Comparison of ENCODE assay signal across 8 cellular contexts in the genomic region with DNA sequence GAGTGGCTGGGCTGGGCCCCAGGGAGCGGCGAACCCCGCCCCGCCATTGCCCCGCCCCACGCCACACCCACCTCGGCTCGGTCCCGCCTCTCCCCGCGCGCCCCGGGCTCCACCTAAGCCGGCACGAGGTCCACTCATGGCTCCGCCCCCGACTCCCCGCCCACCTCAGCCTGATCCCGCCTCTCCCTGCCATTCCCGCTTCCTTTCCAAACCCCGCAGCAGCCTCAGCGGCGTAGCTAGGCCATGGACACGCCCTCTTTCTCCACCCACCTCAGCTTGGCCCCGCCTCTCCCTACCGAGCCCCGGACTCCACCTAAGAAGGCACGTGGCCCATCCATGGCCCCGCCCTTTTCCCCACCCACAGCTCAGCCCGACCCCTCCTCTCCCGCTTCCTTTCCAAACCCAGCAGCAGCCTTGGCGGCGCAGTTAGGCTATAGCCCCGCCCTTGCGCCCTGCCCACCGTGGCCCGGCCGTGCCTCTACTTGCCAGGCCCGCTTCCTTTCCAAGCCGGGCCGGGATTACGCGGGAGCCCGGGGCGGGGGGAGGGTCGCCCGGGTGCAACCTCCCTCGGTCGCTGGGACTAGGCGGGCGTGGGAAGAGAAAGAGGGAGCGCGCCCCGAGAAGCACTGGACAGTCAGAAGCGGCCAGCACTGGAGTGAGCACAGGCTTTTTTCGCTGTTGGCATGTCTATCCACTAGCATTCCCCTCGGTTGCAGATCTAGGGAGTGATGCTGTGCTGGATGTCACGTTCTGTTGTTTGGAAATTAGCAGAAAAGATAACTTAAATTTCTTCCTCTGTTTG.
DNase-seq lines count a peak whose midpoint lies in the region; ATAC-seq, FAIRE-seq and TF ChIP-seq lines count a peak whose summit lies in the region.

A gene with protein sequence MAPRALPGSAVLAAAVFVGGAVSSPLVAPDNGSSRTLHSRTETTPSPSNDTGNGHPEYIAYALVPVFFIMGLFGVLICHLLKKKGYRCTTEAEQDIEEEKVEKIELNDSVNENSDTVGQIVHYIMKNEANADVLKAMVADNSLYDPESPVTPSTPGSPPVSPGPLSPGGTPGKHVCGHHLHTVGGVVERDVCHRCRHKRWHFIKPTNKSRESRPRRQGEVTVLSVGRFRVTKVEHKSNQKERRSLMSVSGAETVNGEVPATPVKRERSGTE (minus strand): TSS at position 4 of the 802 bp plus-strand sequence. CDS start 89 bp downstream, outside the sequence.

- FAIRE-seq in A204.1 (lab: Jason Lieb, UNC), result peak; percentile 98

- H3K4me3 ChIP-seq in iPS-11a (ENCODE audit: low read depth, low read length) (peak within 1 kb of the TSS; percentile 67), skeletal muscle cell (ENCODE audit: low read depth, low read length) (peak within 1 kb of the TSS; percentile 89)

- in situ Hi-C loops in T47D (cut with HindIII; ENCODE audit: low pct_unique_long_range_greater_than_20kb, low sequenced_read_pairs), result no loop called here

- peak within 1 kb of the TSS; percentile 70 for H3K27ac ChIP-seq in VCaP

- DNase-seq in NCI-H2196 (lab: John Stamatoyannopoulos, UW; ENCODE audit: unreplicated experiment) (peak; percentile 97), T47D (ENCODE audit: low read depth in 1 of 2, low spot score in 1 of 2) (peak; percentile 84 to 98), skeletal muscle cell (ENCODE audit: low read depth) (peak; percentile 99)

- ATAC-seq in GM18868 (IDR thresholded peaks at IDR 0.05; ENCODE audit: unreplicated experiment), result peak; percentile 83
- ATAC-seq in HG03135 (IDR thresholded peaks at IDR 0.05; ENCODE audit: unreplicated experiment), result peak; percentile 89

- no peak for TF ChIP-seq CTCF in VCaP (conservative IDR thresholded peaks at IDR 0.05)

Comparison
In these comparisons a context has a peak if more than half of its experiments do, and no peak if none do; other contexts are left out.
1. Peak in every context shown above with its lines: DNase-seq, ATAC-seq, H3K4me3 ChIP-seq and H3K27ac ChIP-seq.